8 cellular contexts compared by ENCODE assay signal in genomic region chr19:37594064-37594981, GRCh38. TPM values are rescaled to one million over a fixed set of nuclear protein-coding genes. Genes with fewer than 3 reads are reported as not detected.
DNase-seq lines count a peak whose midpoint lies in the region; FAIRE-seq lines count a peak whose summit lies in the region.

TSS of gene ZNF540 (plus strand) at chr19:37594876. CDS start at chr19:37598448, 3,572 bp downstream.
TSS of gene ZNF571 (minus strand) at chr19:37594792. CDS start at chr19:37586676, 8,116 bp downstream.

- peaks cover 9% of the 10 kb centered on the region for H3K36me3 Mint-ChIP-seq in activated naive CD4-positive, alpha-beta T cell treated with anti-CD3 and anti-CD28 coated beads, Interleukin-2, amount 10 ng/mL, durations not matched to agents 7 days and 5 days

- peak; percentile 86 for DNase-seq in EH (ENCODE audit: low read depth)
- DNase-seq in H4 (ENCODE audit: low spot score): peak; percentile 97
- DNase-seq in MG63: peak; percentile 93
- DNase-seq in SJSA1 (ENCODE audit: low read depth in 1 of 2, low spot score in 2 of 2): peak; percentile 32 to 60
- peak; percentile 94 for DNase-seq in activated naive CD4-positive, alpha-beta T cell treated with anti-CD3 and anti-CD28 coated beads, Interleukin-2, amount 10 ng/mL, durations not matched to agents 7 days and 5 days
- peak; percentile 60 to 76 for DNase-seq in frontal cortex (ENCODE audit: low spot score in 2 of 2)
- peak; percentile 90 for DNase-seq in stromal cell of bone marrow (ENCODE audit: low read depth)

- no peak within 1 kb of the TSS for H3K27ac ChIP-seq in SJSA1

- H3K27me3 ChIP-seq in MG63 (no peaks in the 10 kb centered on the region), SJSA1 (replicated peaks) (no peaks in the 10 kb centered on the region), neuron (ENCODE audit: insufficient read depth, low read length) (no peaks in the 10 kb centered on the region)

- H3K27ac Mint-ChIP-seq in activated naive CD4-positive, alpha-beta T cell treated with anti-CD3 and anti-CD28 coated beads, Interleukin-2, amount 10 ng/mL, durations not matched to agents 7 days and 5 days: peak within 1 kb of the TSS; percentile 90

- peak within 1 kb of the TSS; percentile 88 for H3K4me3 Mint-ChIP-seq in activated naive CD4-positive, alpha-beta T cell treated with anti-CD3 and anti-CD28 coated beads, Interleukin-2, amount 10 ng/mL, durations not matched to agents 7 days and 5 days

- FAIRE-seq in frontal cortex (lab: Jason Lieb, UNC): no peak

- H3K9me3 ChIP-seq in MG63 (peaks cover 14% of the 10 kb centered on the region), SJSA1 (replicated peaks) (0 out of 2 replicates have a peak, but pooled peaks cover 12% of the 10 kb centered on the region), neuron (ENCODE audit: low read length) (peaks cover 6% of the 10 kb centered on the region)

- peak within 1 kb of the TSS; percentile 75 for H3K4me3 ChIP-seq in MG63
- H3K4me3 ChIP-seq in SJSA1: peak within 1 kb of the TSS; percentile 44
- peak within 1 kb of the TSS; percentile 90 for H3K4me3 ChIP-seq in neuron (ENCODE audit: low read length)

- H3K4me1 ChIP-seq in SJSA1 (replicated peaks) (no peaks in the 10 kb centered on the region), neuron (ENCODE audit: insufficient read depth, low read length) (peaks cover 7% of the 10 kb centered on the region)

- H3K27me3 Mint-ChIP-seq in activated naive CD4-positive, alpha-beta T cell treated with anti-CD3 and anti-CD28 coated beads, Interleukin-2, amount 10 ng/mL, durations not matched to agents 7 days and 5 days: no peaks in the 10 kb centered on the region

- H3K36me3 ChIP-seq in MG63 (no peaks in the 10 kb centered on the region; the same call in 1 of the 2 replicates), SJSA1 (no peaks in the 10 kb centered on the region), neuron (ENCODE audit: insufficient read depth, low read length) (no peaks in the 10 kb centered on the region)

- H3K9me3 Mint-ChIP-seq in activated naive CD4-positive, alpha-beta T cell treated with anti-CD3 and anti-CD28 coated beads, Interleukin-2, amount 10 ng/mL, durations not matched to agents 7 days and 5 days: peaks cover 34% of the 10 kb centered on the region

- H3K4me1 Mint-ChIP-seq in activated naive CD4-positive, alpha-beta T cell treated with anti-CD3 and anti-CD28 coated beads, Interleukin-2, amount 10 ng/mL, durations not matched to agents 7 days and 5 days: peaks cover 27% of the 10 kb centered on the region

- CTCF ChIA-PET in activated naive CD4-positive, alpha-beta T cell treated with anti-CD3 and anti-CD28 coated beads, Interleukin-2, amount 10 ng/mL, durations not matched to agents 7 days and 5 days (lab: Charles Lee): no interaction called here

- peak within 1 kb of the TSS; percentile 96 for H2AFZ ChIP-seq in neuron (ENCODE audit: low read depth, low read length)

RNA-seq across cellular contexts. Expression of gene ZNF540, which starts in this region (rescaled TPM):
- total RNA-seq in H4 (2014; rRNA removed; shearing (Covaris generic)): 0.46 TPM in 1 of 2 replicates, not detected in the other
- 0.12 TPM in 1 of 2 replicates, not detected in the other for total RNA-seq in MG63 (2014; rRNA removed; shearing (Covaris generic); ENCODE audit: low replicate concordance)
- total RNA-seq in SJSA1 (2014; rRNA removed; shearing (Covaris generic)): 0.16 TPM in 1 of 2 replicates, not detected in the other
- 21.6 TPM for total RNA-seq in frontal cortex

RNA-seq across cellular contexts. Expression of gene ZNF571, which starts in this region (rescaled TPM):
- total RNA-seq in H4 (2014; rRNA removed; shearing (Covaris generic)): 2.9 and 4.2 TPM in 2 replicates
- 3.0 and 13.6 TPM in 2 replicates for total RNA-seq in MG63 (2014; rRNA removed; shearing (Covaris generic); ENCODE audit: low replicate concordance)
- 0.63 TPM in 1 of 2 replicates, not detected in the other for total RNA-seq in SJSA1 (2014; rRNA removed; shearing (Covaris generic))
- total RNA-seq in frontal cortex: 11.8 TPM

Comparison
In these comparisons a context has a peak if more than half of its experiments do, and no peak if none do; other contexts are left out.
1. RNA of gene ZNF540 (total RNA-seq): 21.6 TPM in frontal cortex (single experiment); 0.46 TPM in H4, 0.16 TPM in SJSA1 and 0.12 TPM in MG63; every median in the first group is over 10 times any median in the second.
2. Peak in DNase-seq and H3K4me3 ChIP-seq in SJSA1; RNA of the genes that start here not detected or under 1 TPM.
3. DNase-seq: peak in every context shown above with its lines; median percentile 97 in H4; 94 in activated naive CD4-positive, alpha-beta T cell treated with anti-CD3 and anti-CD28 coated beads, Interleukin-2, amount 10 ng/mL, durations not matched to agents 7 days and 5 days; 93 in MG63; 90 in stromal cell of bone marrow; 86 in EH; 68 in frontal cortex; 46 in SJSA1.
4. Peak in every context shown above with its lines, with median percentiles within 50 percentile points of each other: H3K4me3 ChIP-seq.